ENCODE assay signal across 10 cellular contexts in genomic region chr7:140645166-140645565, GRCh38. TPM values are rescaled to one million over a fixed set of nuclear protein-coding genes. Genes with fewer than 3 reads are reported as not detected.
DNase-seq lines count a peak whose midpoint lies in the region; ATAC-seq and TF ChIP-seq lines count a peak whose summit lies in the region.
"Had no signal": no experiment of that assay in that cellular context is flagged by ENCODE, and none has a peak within 500 bp of the region (broad histone marks: within the 10 kb centered on the region; RNA-seq: fewer than 3 reads in every experiment).

No MANE protein-coding gene starts in this region.

- no peak overlapping the region for H3K4me3 ChIP-seq in AG10803 (ENCODE audit: low read length)
- no peak overlapping the region for H3K4me3 ChIP-seq in GM06990 (replicated peaks; ENCODE audit: low read depth, low read length)
- no peak overlapping the region for H3K4me3 ChIP-seq in PC-3 (ENCODE audit: low read length)
- H3K4me3 ChIP-seq: testis had no signal

- H3K36me3 Mint-ChIP-seq in glutamatergic neuron (ENCODE audit: unreplicated experiment): no peaks in the 10 kb centered on the region

- POLR2A ChIA-PET in PC-3 (lab: Charles Lee; ENCODE audit: unreplicated experiment): no interaction called here

- DNase-seq in AG10803 (ENCODE audit: low read depth) (no peak), GM06990 (ENCODE audit: extremely low read depth, insufficient read length) (no peak), PC-3 (no peak), glutamatergic neuron (no peak), NCI-H524 (lab: John Stamatoyannopoulos, UW) (no peak), kidney glomerular epithelial cell (lab: John Stamatoyannopoulos, UW) (no peak), posterior cingulate gyrus (no peak)
- DNase-seq: NCI-H146, testis had no signal

- H3K27me3 Mint-ChIP-seq in glutamatergic neuron (ENCODE audit: unreplicated experiment): peaks cover 9% of the 10 kb centered on the region

- no peaks in the 10 kb centered on the region for H3F3A ChIP-seq in PC-3 (ENCODE audit: low read length, unreplicated experiment)

- ATAC-seq in PC-3 (no peak), HG03108 (IDR thresholded peaks at IDR 0.05; ENCODE audit: unreplicated experiment) (no peak)

- no peak overlapping the region for H3K9ac ChIP-seq in PC-3 (ENCODE audit: low read length)

- peaks cover 21% of the 10 kb centered on the region for H3K4me1 Mint-ChIP-seq in glutamatergic neuron (ENCODE audit: low read depth, unreplicated experiment)

- peaks cover 13% of the 10 kb centered on the region for H3K4me1 ChIP-seq in PC-3 (ENCODE audit: insufficient read depth, low read length)
- H3K4me1 ChIP-seq: testis had no signal

- no TSS peak for BruUV-seq in PC-3 (replicated peaks; lab: Mats Ljungman, UMichigan)

- CTCF ChIA-PET in PC-3 (lab: Charles Lee): no interaction called here

- H3K9me3 Mint-ChIP-seq in glutamatergic neuron (ENCODE audit: unreplicated experiment): peaks cover 6% of the 10 kb centered on the region

- H3K9me3 ChIP-seq in PC-3 (ENCODE audit: low read length): no peaks in the 10 kb centered on the region
- H3K9me3 ChIP-seq: testis had no signal

- H3K9me2 ChIP-seq in PC-3 (replicated peaks; ENCODE audit: low read length): no peaks in the 10 kb centered on the region

- H3K4me2 ChIP-seq in PC-3 (ENCODE audit: low read length): no peak overlapping the region

- no peak overlapping the region for H2AFZ ChIP-seq in PC-3 (ENCODE audit: low read length)

- H3K27ac ChIP-seq in PC-3 (ENCODE audit: low read length): no peak overlapping the region
- H3K27ac ChIP-seq: testis had no signal

- no peaks in the 10 kb centered on the region for H4K20me1 ChIP-seq in PC-3 (ENCODE audit: low read length)

- intact Hi-C loops in PC-3 (cut with micrococcal nuclease): no loop called here
- intact Hi-C loops in posterior cingulate gyrus (cut with DNase I): no loop called here

- H3K36me3 ChIP-seq in GM06990 (ENCODE audit: control insufficient read depth, insufficient read depth, low read length): no peaks in the 10 kb centered on the region
- H3K36me3 ChIP-seq in PC-3 (ENCODE audit: low read depth, low read length): no peaks in the 10 kb centered on the region

- no peak overlapping the region for H3K4me3 Mint-ChIP-seq in glutamatergic neuron (ENCODE audit: unreplicated experiment)

- H3K27me3 ChIP-seq in GM06990 (replicated peaks; ENCODE audit: control insufficient read depth, insufficient read depth, low read length): no peaks in the 10 kb centered on the region; the same call in 1 of the 2 replicates
- H3K27me3 ChIP-seq in PC-3 (ENCODE audit: low read length): no peaks in the 10 kb centered on the region
- H3K27me3 ChIP-seq: testis had no signal

- TF ChIP-seq CTCF in AG10803 (conservative IDR thresholded peaks at IDR 0.05; ENCODE audit: low read length) (peak; percentile 36), GM06990 (IDR thresholded peaks at IDR 0.05; ENCODE audit: insufficient read depth, low read length, poor library complexity, severe bottlenecking) (peak; percentile 47), PC-3 (conservative IDR thresholded peaks at IDR 0.05; ENCODE audit: low read depth, low read length) (peak; percentile 51), glutamatergic neuron (IDR thresholded peaks at IDR 0.05; ENCODE audit: partially characterized antibody, unreplicated experiment) (peak; percentile 63)

- H3K27ac Mint-ChIP-seq in glutamatergic neuron (ENCODE audit: unreplicated experiment): no peak overlapping the region

- H3K79me2 ChIP-seq in PC-3 (ENCODE audit: low read length): 0 out of 2 replicates have a peak, but pooled peaks cover under 1% of the 10 kb centered on the region

RNA-seq across cellular contexts. Expression of gene DENND2A, which starts 4.6 kb away (rescaled TPM):
- total RNA-seq in PC-3 (2014; rRNA removed) (8.9 and 10.6 TPM in 2 replicates), glutamatergic neuron (ENCODE audit: unreplicated experiment) (64.7 TPM)

RNA-seq across cellular contexts. Expression of gene ADCK2, which starts 27.6 kb away (rescaled TPM):
- total RNA-seq in PC-3 (2014; rRNA removed) (29.4 and 39.3 TPM in 2 replicates), glutamatergic neuron (ENCODE audit: unreplicated experiment) (9.1 TPM)

RNA-seq across cellular contexts. Expression of gene NDUFB2, which starts 51.3 kb away (rescaled TPM):
- total RNA-seq in PC-3 (2014; rRNA removed): 296 and 325 TPM in 2 replicates
- 127 TPM for total RNA-seq in glutamatergic neuron (ENCODE audit: unreplicated experiment)
